In the genomic region with DNA sequence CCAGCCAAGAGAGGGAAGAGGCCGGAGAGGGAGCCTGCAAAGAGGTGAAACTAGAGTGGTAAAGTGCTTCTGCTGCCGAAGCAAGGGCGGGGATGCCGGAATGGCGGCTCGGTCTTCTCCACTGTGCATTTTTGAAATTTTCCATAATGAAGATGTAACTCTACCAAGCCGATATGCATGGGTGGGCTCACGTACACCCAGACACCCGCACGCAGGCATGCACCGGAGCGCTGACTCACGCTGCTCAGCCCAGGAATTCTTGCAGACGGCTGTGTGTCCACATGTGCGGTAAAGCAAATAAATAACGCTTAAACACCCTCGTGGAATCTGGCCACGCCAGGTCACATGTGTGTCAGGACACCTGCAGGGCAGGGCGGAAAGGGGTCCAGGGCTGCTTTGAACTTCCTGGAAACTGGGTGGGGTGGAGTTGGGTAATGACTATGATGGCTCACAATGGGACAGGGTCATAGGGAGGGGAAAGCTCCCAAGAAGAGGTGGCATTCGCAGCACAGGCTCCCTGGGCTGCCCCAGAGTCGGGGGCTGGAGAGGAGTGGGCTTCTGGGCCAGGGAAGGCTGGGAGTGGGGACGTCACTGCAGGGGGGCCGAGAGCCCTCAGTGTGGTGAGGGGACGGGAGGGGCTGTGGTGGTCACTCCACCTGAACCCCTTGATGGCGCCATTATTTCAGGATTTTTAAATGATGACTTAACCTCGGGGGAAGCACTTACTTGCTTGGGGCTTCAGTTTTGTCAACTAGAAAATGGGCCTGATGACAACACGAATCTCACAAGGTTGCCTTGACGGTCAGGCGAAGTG, we compare ENCODE assay signal across 1 cellular context.
A peak's percentile ranks its signal among the peaks of the same experiment; 100 is the strongest.
TF ChIP-seq lines count a peak whose summit lies in the region.

No MANE protein-coding gene starts in this region.

TF ChIP-seq in HepG2, 621 proteins besides CTCF, POLR2A, EP300 and RAD21 (continued from another document):
- TF ChIP-seq ZNF318 (CRISPR knock-in tag; IDR thresholded peaks at IDR 0.05) = peak; percentile 93; the same call in 1 of the 2 replicates
- TF ChIP-seq ZNF691 (CRISPR knock-in tag; IDR thresholded peaks at IDR 0.05; ENCODE audit: borderline replicate concordance, low read depth) = peak; percentile 98
- TF ChIP-seq TRIM24 (CRISPR knock-in tag; IDR thresholded peaks at IDR 0.05) = peak; percentile 94
- peak; percentile 44 for TF ChIP-seq PBX2 (CRISPR knock-in tag; IDR thresholded peaks at IDR 0.05)
